ENCODE assay signal across 16 cellular contexts in genomic region chr19:30812099-30812684, GRCh38.
DNase-seq lines count a peak whose midpoint lies in the region; ATAC-seq, FAIRE-seq and TF ChIP-seq lines count a peak whose summit lies in the region.
"Had no signal": no experiment of that assay in that cellular context is flagged by ENCODE, and none has a peak within 500 bp of the region (broad histone marks: within the 10 kb centered on the region; RNA-seq: fewer than 3 reads in every experiment).

No MANE protein-coding gene starts in this region.

- peaks cover 45% of the 10 kb centered on the region for H3K9me3 ChIP-seq in HepG2 (ENCODE audit: low read length)
- no peaks in the 10 kb centered on the region for H3K9me3 ChIP-seq in right lobe of liver
- no peaks in the 10 kb centered on the region for H3K9me3 ChIP-seq in trophoblast cell (ENCODE audit: insufficient read depth, low read depth, low read length)

- H3K14ac ChIP-seq in trophoblast cell (ENCODE audit: low read length), result no peak overlapping the region

- H3K9ac ChIP-seq in HepG2 (ENCODE audit: insufficient read depth, low read depth, low read length), result no peak overlapping the region
- no peak overlapping the region for H3K9ac ChIP-seq in trophoblast cell (ENCODE audit: low read length)
- H3K9ac ChIP-seq: BLaER1 had no signal

- TF ChIP-seq CTCF in HepG2 (CRISPR knock-in tag; IDR thresholded peaks at IDR 0.05) (no peak), right lobe of liver (IDR thresholded peaks at IDR 0.05) (no peak)

- CTCF ChIA-PET in HepG2 (lab: Yijun Ruan, JAX; ENCODE audit: low intra/inter-chr PET ratio, low total read pairs), result no interaction called here

- no peak overlapping the region for H3K18ac ChIP-seq in trophoblast cell (ENCODE audit: low read length)

- H2BK12ac ChIP-seq in trophoblast cell (ENCODE audit: low read length), result no peak overlapping the region

- H4K20me1 ChIP-seq in HepG2 (ENCODE audit: insufficient read depth, low read length), result no peaks in the 10 kb centered on the region
- H4K20me1 ChIP-seq: BLaER1 had no signal

- H3K36me3 ChIP-seq in HepG2 (replicated peaks in 1 of 2; ENCODE audit: control insufficient read depth in 1 of 2, insufficient read depth in 2 of 2, low read length in 2 of 2) (no peaks in the 10 kb centered on the region), right lobe of liver (no peaks in the 10 kb centered on the region), trophoblast cell (ENCODE audit: control insufficient read depth in 1 of 2, insufficient read depth in 2 of 2, low read length in 2 of 2) (no peaks in the 10 kb centered on the region)
- H3K36me3 ChIP-seq: BLaER1 had no signal

- no peak overlapping the region for H2AK5ac ChIP-seq in trophoblast cell (ENCODE audit: low read length)

- H2BK120ac ChIP-seq in trophoblast cell (ENCODE audit: insufficient read depth, low read length, poor library complexity), result no peak overlapping the region

- no peak overlapping the region for H3K27ac ChIP-seq in HepG2 (ENCODE audit: extremely low read length, insufficient read depth, low read length)
- no peak overlapping the region for H3K27ac ChIP-seq in right lobe of liver
- no peak overlapping the region for H3K27ac ChIP-seq in trophoblast cell (ENCODE audit: low read depth, low read length)
- H3K27ac ChIP-seq: BLaER1 had no signal

- ATAC-seq in HepG2 (peak; percentile 93), right lobe of liver (no peak)
- ATAC-seq: GM23338 had no signal

- no peak overlapping the region for H4K12ac ChIP-seq in trophoblast cell (ENCODE audit: low read depth, low read length)

- no TSS peak for BruUV-seq in HepG2 (replicated peaks; lab: Mats Ljungman, UMichigan)

- H3K27me3 ChIP-seq in HepG2 (ENCODE audit: control insufficient read depth in 1 of 2, insufficient read depth in 2 of 2, low read length in 2 of 2), result no peaks in the 10 kb centered on the region
- no peaks in the 10 kb centered on the region for H3K27me3 ChIP-seq in right lobe of liver
- no peaks in the 10 kb centered on the region for H3K27me3 ChIP-seq in trophoblast cell (ENCODE audit: insufficient read depth, low read length)
- H3K27me3 ChIP-seq: BLaER1 had no signal

- no peak for TF ChIP-seq EP300 in HepG2 (IDR thresholded peaks at IDR 0.05; ENCODE audit: low read depth in 2 of 2, low read length in 2 of 2)
- TF ChIP-seq EP300 in HepG2 (CRISPR knock-in tag; IDR thresholded peaks at IDR 0.05; ENCODE audit: borderline replicate concordance), result no peak

- H3K79me1 ChIP-seq in trophoblast cell (ENCODE audit: low read length), result no peaks in the 10 kb centered on the region

- no peak overlapping the region for H4K91ac ChIP-seq in trophoblast cell (ENCODE audit: low read depth, low read length)

- in situ Hi-C loops in HepG2 (cut with HindIII; ENCODE audit: extremely low pct_ligation_motif_present, low pct_unique_long_range_greater_than_20kb), result no loop called here

- POLR2A ChIA-PET in HepG2 (lab: Yijun Ruan, JAX), result no interaction called here

- FAIRE-seq in HepG2 (lab: Jason Lieb, UNC) (no peak), RCC 7860 (lab: Jason Lieb, UNC) (no peak)
- FAIRE-seq: GM12892 had no signal

- no peak overlapping the region for H4K8ac ChIP-seq in trophoblast cell (ENCODE audit: low read depth, low read length)

- H3K4ac ChIP-seq in trophoblast cell (ENCODE audit: low read depth, low read length), result no peak overlapping the region

- peak; percentile 42 for DNase-seq in DMS79 treated with DMSO at 0.1 percent for 48 hours (lab: John Stamatoyannopoulos, UW)
- no peak for DNase-seq in DMS79 (lab: John Stamatoyannopoulos, UW)
- DNase-seq in HepG2 (ENCODE audit: low spot score), result peak; percentile 28
- DNase-seq in right lobe of liver, result no peak
- DNase-seq in NCI-H526 treated with DMSO at 0.1 percent for 48 hours (lab: John Stamatoyannopoulos, UW), result peak; percentile 81
- no peak for DNase-seq in H4 (ENCODE audit: low spot score)
- DNase-seq in trophoblast cell, result no peak
- no peak for DNase-seq in RCC 7860 (ENCODE audit: low spot score)
- DNase-seq: 8988T; CD4-positive, alpha-beta memory T cell; DMS53; GDM1; H9 had no signal

- TF ChIP-seq POLR2A in HepG2 (IDR thresholded peaks at IDR 0.05; ENCODE audit: insufficient read depth in 1 of 2, low read depth in 2 of 2, low read length in 2 of 2) (no peak), right lobe of liver (IDR thresholded peaks at IDR 0.05) (no peak)

- TF ChIP-seq RAD21 in HepG2 (CRISPR knock-in tag; IDR thresholded peaks at IDR 0.05), result no peak

- H2BK5ac ChIP-seq in trophoblast cell (ENCODE audit: low read depth, low read length, poor library complexity), result no peak overlapping the region

- H3K79me2 ChIP-seq in HepG2 (ENCODE audit: insufficient read depth, low read length) (no peaks in the 10 kb centered on the region), trophoblast cell (ENCODE audit: control insufficient read depth, insufficient read depth, low read length, poor library complexity) (no peaks in the 10 kb centered on the region)

- H3K4me1 ChIP-seq in HepG2 (ENCODE audit: insufficient read depth, low read length) (peaks cover 40% of the 10 kb centered on the region), right lobe of liver (no peaks in the 10 kb centered on the region), trophoblast cell (ENCODE audit: control insufficient read depth in 1 of 2, insufficient read depth in 2 of 2, low read length in 2 of 2) (no peaks in the 10 kb centered on the region)
- H3K4me1 ChIP-seq: BLaER1 had no signal

- intact Hi-C loops in HepG2 (cut with micrococcal nuclease; ENCODE audit: unreplicated experiment) (no loop called here), right lobe of liver (cut with DNase I) (no loop called here)

- WGBS in HepG2 (ENCODE audit: low lambda C conversion rate), result 15% methylated on average over 5 of the region's 8 CpGs
- WGBS in right lobe of liver (ENCODE audit: insufficient coverage, low coverage, low lambda C conversion rate, missing lambda C conversion rate), result 23% methylated on average over 6 of the region's 8 CpGs
- no CpG with 5 or more reads among the region's 8 CpGs for WGBS in trophoblast cell (ENCODE audit: extremely low coverage, insufficient coverage, insufficient read length)

- no peak overlapping the region for H3K23ac ChIP-seq in trophoblast cell (ENCODE audit: low read length)

- H3K4me3 ChIP-seq in HepG2 (replicated peaks in 1 of 3; ENCODE audit: insufficient read depth in 1 of 3, low read depth in 2 of 3, low read length in 3 of 3), result no peak overlapping the region
- H3K4me3 ChIP-seq in right lobe of liver, result no peak overlapping the region
- no peak overlapping the region for H3K4me3 ChIP-seq in trophoblast cell (ENCODE audit: low read depth, low read length)
- H3K4me3 ChIP-seq: BLaER1, GM23338 had no signal

- no peak overlapping the region for H2AFZ ChIP-seq in HepG2 (ENCODE audit: low read length)
- no peak overlapping the region for H2AFZ ChIP-seq in trophoblast cell (ENCODE audit: insufficient read depth, low read length, poor library complexity)
- H2AFZ ChIP-seq: GM23338 had no signal

- H3K4me2 ChIP-seq in HepG2 (ENCODE audit: low read depth, low read length) (peak overlapping the region; percentile 58), trophoblast cell (ENCODE audit: low read length) (no peak overlapping the region)
- H3K4me2 ChIP-seq: BLaER1, GM23338 had no signal

TF ChIP-seq in HepG2, 621 proteins besides CTCF, POLR2A, EP300 and RAD21 (continues in another document):
- TF ChIP-seq ZNF614 (CRISPR knock-in tag; IDR thresholded peaks at IDR 0.05; ENCODE audit: borderline replicate concordance), result 0 out of 2 replicates have a peak, but pooled peaks have one; percentile 52
- TF ChIP-seq SP5 (CRISPR knock-in tag; IDR thresholded peaks at IDR 0.05; ENCODE audit: borderline replicate concordance, low read depth), result peak; percentile 48; the same call in 1 of the 2 replicates
- peak; percentile 54 for TF ChIP-seq FOXP4 (CRISPR knock-in tag; IDR thresholded peaks at IDR 0.05)
- no peak for TF ChIP-seq GABPA (IDR thresholded peaks at IDR 0.05; ENCODE audit: low read depth, low read length)
- TF ChIP-seq GABPA (CRISPR knock-in tag; IDR thresholded peaks at IDR 0.05; ENCODE audit: low read depth), result 0 out of 2 replicates have a peak, but pooled peaks have one; percentile 23
- 0 out of 2 replicates have a peak, but pooled peaks have one; percentile 27 for TF ChIP-seq HDAC1 (CRISPR knock-in tag; IDR thresholded peaks at IDR 0.05)
- peak; percentile 82 for TF ChIP-seq FOXA3 (CRISPR knock-in tag; IDR thresholded peaks at IDR 0.05)
- peak; percentile 55 for TF ChIP-seq PATZ1 (CRISPR knock-in tag; IDR thresholded peaks at IDR 0.05)

Comparison
In these comparisons a context has a peak if more than half of its experiments do, and no peak if none do; other contexts are left out.
1. DNase-seq: peak in DMS79 treated with DMSO at 0.1 percent for 48 hours (single experiment), HepG2 (single experiment) and NCI-H526 treated with DMSO at 0.1 percent for 48 hours (single experiment); none in DMS79 (single experiment), right lobe of liver (0 of 3), H4 (single experiment), trophoblast cell (0 of 2) and RCC 7860 (single experiment).